11 cellular contexts compared by ENCODE assay signal in genomic region chr22:17578129-17578754, GRCh38. TPM values are rescaled to one million over a fixed set of nuclear protein-coding genes. Genes with fewer than 3 reads are reported as not detected.
DNase-seq lines count a peak whose midpoint lies in the region; ATAC-seq and TF ChIP-seq lines count a peak whose summit lies in the region.
"Had no signal": no experiment of that assay in that cellular context is flagged by ENCODE, and none has a peak within 500 bp of the region (broad histone marks: within the 10 kb centered on the region; RNA-seq: fewer than 3 reads in every experiment).

No MANE protein-coding gene starts in this region.

- 63 to 78% (median 64%) methylated on average over 11 of the region's 11 CpGs for WGBS in ovary, 3 donors

- intact Hi-C loops in head of caudate nucleus (cut with DNase I) (no loop called here), ovary (cut with DNase I) (loop anchor here in 1 of 4 donors (10.0 kb wide), 1 partner anchor 57 kb away; the partner anchor contains the start of gene BCL2L13)

- peaks cover 5% of the 10 kb centered on the region for H3K4me1 ChIP-seq in ovary (ENCODE audit: insufficient read depth)

- ATAC-seq in esophagus mucosa (no peak), GM21825 (IDR thresholded peaks at IDR 0.05; ENCODE audit: unreplicated experiment) (no peak)

- H3K4me3 ChIP-seq in ovary = no peak overlapping the region
- H3K4me3 ChIP-seq: coronary artery had no signal

- H3K9me3 ChIP-seq in ovary = no peaks in the 10 kb centered on the region

- no peak for TF ChIP-seq CTCF in ovary (IDR thresholded peaks at IDR 0.05)

- H3K36me3 ChIP-seq in ovary = no peaks in the 10 kb centered on the region

- no peaks in the 10 kb centered on the region for H3K27me3 ChIP-seq in ovary

- TF ChIP-seq EP300 in ovary (IDR thresholded peaks at IDR 0.05) = no peak

- no peak overlapping the region for H3K27ac ChIP-seq in ovary
- H3K27ac ChIP-seq: coronary artery had no signal

- no peak for TF ChIP-seq POLR2A in ovary (IDR thresholded peaks at IDR 0.05)

- DNase-seq in EH (ENCODE audit: low read depth) = peak; percentile 56
- peak; percentile 53 for DNase-seq in amniotic epithelial cell (ENCODE audit: low read depth)
- peak in 40 of 42 donors; percentile 24 to 88 (median 74) for DNase-seq in head of caudate nucleus
- peak in 4 of 5 donors; percentile 40 to 65 (median 52) for DNase-seq in ovary
- DNase-seq in NOMO-1 treated with DMSO at 0.1 percent for 48 hours (lab: John Stamatoyannopoulos, UW; ENCODE audit: unreplicated experiment) = no peak
- no peak for DNase-seq in cortex of kidney (lab: John Stamatoyannopoulos, UW)
- DNase-seq: CD4-positive, CD25-positive, alpha-beta regulatory T cell; stimulated activated CD4-positive, alpha-beta T cell treated with anti-CD3 and anti-CD28 coated beads, Interleukin-15, amount 100 ng/mL, for 24 hours had no signal

RNA-seq across cellular contexts. Expression of gene SLC25A18, which starts 14.9 kb away (rescaled TPM):
- 1 to 10 TPM in 4 of 7 donors, under 1 TPM in 3; 0.41 to 2.8 (median 1.4) TPM for total RNA-seq in ovary
- polyA plus RNA-seq in ovary = 1 to 10 TPM in 1 of 2 donors, under 1 TPM in 1; 0.75 to 1.3 TPM
- total RNA-seq in esophagus mucosa = 0.08 TPM
- total RNA-seq: CD4-positive, CD25-positive, alpha-beta regulatory T cell had no signal

RNA-seq across cellular contexts. Expression of gene ATP6V1E1, which starts 50.3 kb away (rescaled TPM):
- total RNA-seq in ovary (10 to 100 TPM; 69.0 to 95.4 (median 80.8) TPM), esophagus mucosa (87.6 TPM)
- 100 to 1,000 TPM; 102 to 201 TPM for polyA plus RNA-seq in ovary

Comparison
In these comparisons a context has a peak if more than half of its experiments do, and no peak if none do; other contexts are left out.
1. DNase-seq: peak in EH (single experiment), amniotic epithelial cell (single experiment), head of caudate nucleus (40 of 42) and ovary (4 of 5); none in NOMO-1 treated with DMSO at 0.1 percent for 48 hours (single experiment) and cortex of kidney (single experiment).